ENCODE assay signal across 8 cellular contexts in the genomic region with DNA sequence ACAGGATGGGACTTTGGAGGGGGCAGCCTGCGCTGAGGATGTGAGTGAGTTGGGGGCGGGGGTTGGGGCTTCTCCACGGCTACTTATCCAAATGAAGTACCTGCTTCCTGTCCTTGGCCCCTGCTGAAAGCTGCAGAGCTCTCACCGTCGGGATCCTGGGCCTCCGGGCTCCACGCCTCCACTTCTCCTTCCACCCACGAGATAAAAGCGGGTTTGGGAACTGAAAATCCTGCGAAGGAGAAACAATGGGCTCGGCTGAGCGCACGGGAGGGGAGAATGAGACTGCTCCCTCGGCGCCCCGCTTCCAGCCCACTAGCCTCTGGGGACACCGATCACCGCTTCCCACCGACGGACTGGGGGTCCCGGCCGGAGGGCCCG. TPM values are rescaled to one million over a fixed set of nuclear protein-coding genes. Genes with fewer than 3 reads are reported as not detected.
DNase-seq lines count a peak whose midpoint lies in the region; ATAC-seq and TF ChIP-seq lines count a peak whose summit lies in the region.

No MANE protein-coding gene starts in this region.

- ATAC-seq in GM21367 (IDR thresholded peaks at IDR 0.05; ENCODE audit: unreplicated experiment) (peak; percentile 19), left lung (no peak)

- intact Hi-C loops in left lung (cut with DNase I), result no loop called here
- intact Hi-C loops in tibial artery (cut with DNase I; ENCODE audit: low total_unique reads), result no loop called here

- no peak for TF ChIP-seq CTCF in astrocyte of the spinal cord (IDR thresholded peaks at IDR 0.05; ENCODE audit: low read depth, low read length)
- TF ChIP-seq CTCF in left lung (IDR thresholded peaks at IDR 0.05), result no peak
- no peak for TF ChIP-seq CTCF in tibial artery (IDR thresholded peaks at IDR 0.05)

- DNase-seq in DMS79 treated with DMSO at 0.1 percent for 48 hours (lab: John Stamatoyannopoulos, UW) (peak; percentile 46), MG63 (peak; percentile 53), astrocyte of the spinal cord (ENCODE audit: low read depth, low spot score) (no peak), left lung (no peak), tibial artery (no peak)
- DNase-seq in activated CD4-positive, CD25-positive, alpha-beta regulatory T cell (lab: John Stamatoyannopoulos, UW), result no peak
- no peak for DNase-seq in central memory CD4-positive, alpha-beta T cell

- H3K4me1 ChIP-seq in left lung (peaks cover 3 to 37% of the 10 kb centered on the region in 2 donors), tibial artery (peaks cover 0 to 39% (median 24%) of the 10 kb centered on the region in 4 donors)

- H3K27ac ChIP-seq in left lung (peak overlapping the region; percentile 84 to 95), tibial artery (peak overlapping the region; percentile 86 to 96)

- H3K36me3 ChIP-seq in MG63, result peaks cover 55% of the 10 kb centered on the region
- peaks cover 0 to 30% of the 10 kb centered on the region in 2 donors for H3K36me3 ChIP-seq in left lung
- peaks cover 18 to 35% (median 25%) of the 10 kb centered on the region in 3 donors for H3K36me3 ChIP-seq in tibial artery

- H3K9me3 ChIP-seq in MG63 (no peaks in the 10 kb centered on the region), left lung (no peaks in the 10 kb centered on the region), tibial artery (no peaks in the 10 kb centered on the region)

- H3K4me3 ChIP-seq in MG63 (peak overlapping the region; percentile 85), astrocyte of the spinal cord (ENCODE audit: low read depth, low read length) (peak overlapping the region; percentile 68), left lung (peak overlapping the region; percentile 72 to 85), tibial artery (peak overlapping the region; percentile 76 to 77)

- H3K27me3 ChIP-seq in MG63 (no peaks in the 10 kb centered on the region), left lung (no peaks in the 10 kb centered on the region), tibial artery (no peaks in the 10 kb centered on the region)

- in situ Hi-C loops in astrocyte of the spinal cord (cut with HindIII; ENCODE audit: low sequenced_read_pairs), result no loop called here

RNA-seq across cellular contexts. Expression of a gene that starts 0.5 kb away (rescaled TPM):
- 11.4 and 15.7 TPM in 2 replicates for total RNA-seq in MG63 (2014; rRNA removed; shearing (Covaris generic); ENCODE audit: low replicate concordance)
- total RNA-seq in left lung, result 10 to 100 TPM; 12.9 to 15.6 TPM

RNA-seq across cellular contexts. Expression of a gene that starts 13.5 kb away (rescaled TPM):
- 4.0 TPM in 2 replicates for total RNA-seq in MG63 (2014; rRNA removed; shearing (Covaris generic); ENCODE audit: low replicate concordance)
- 10 to 100 TPM; 11.8 to 12.3 TPM for total RNA-seq in left lung

RNA-seq across cellular contexts. Expression of a gene that starts 25.2 kb away (rescaled TPM):
- total RNA-seq in MG63 (2014; rRNA removed; shearing (Covaris generic); ENCODE audit: low replicate concordance), result 6.5 and 9.1 TPM in 2 replicates
- 1 to 10 TPM; 5.4 to 7.1 TPM for total RNA-seq in left lung

RNA-seq across cellular contexts. Expression of a gene that starts 26.8 kb away (rescaled TPM):
- 2.0 and 6.8 TPM in 2 replicates for total RNA-seq in MG63 (2014; rRNA removed; shearing (Covaris generic); ENCODE audit: low replicate concordance)
- total RNA-seq in left lung, result 1 to 10 TPM; 7.4 to 9.0 TPM

RNA-seq across cellular contexts. Expression of a gene that starts 50.4 kb away (rescaled TPM):
- total RNA-seq in MG63 (2014; rRNA removed; shearing (Covaris generic); ENCODE audit: low replicate concordance), result 11.8 and 27.9 TPM in 2 replicates
- total RNA-seq in left lung, result 10 to 100 TPM in 1 of 2 donors, 1 to 10 TPM in 1; 6.6 to 11.8 TPM

Comparison
In these comparisons a context has a peak if more than half of its experiments do, and no peak if none do; other contexts are left out.
1. DNase-seq: peak in DMS79 treated with DMSO at 0.1 percent for 48 hours (single experiment) and MG63 (single experiment); none in astrocyte of the spinal cord (single experiment), left lung (0 of 2), tibial artery (0 of 2), activated CD4-positive, CD25-positive, alpha-beta regulatory T cell (0 of 4) and central memory CD4-positive, alpha-beta T cell (single experiment).
2. Peak in every context shown above with its lines, with median percentiles within 50 percentile points of each other: H3K4me3 ChIP-seq.